In the genomic region with DNA sequence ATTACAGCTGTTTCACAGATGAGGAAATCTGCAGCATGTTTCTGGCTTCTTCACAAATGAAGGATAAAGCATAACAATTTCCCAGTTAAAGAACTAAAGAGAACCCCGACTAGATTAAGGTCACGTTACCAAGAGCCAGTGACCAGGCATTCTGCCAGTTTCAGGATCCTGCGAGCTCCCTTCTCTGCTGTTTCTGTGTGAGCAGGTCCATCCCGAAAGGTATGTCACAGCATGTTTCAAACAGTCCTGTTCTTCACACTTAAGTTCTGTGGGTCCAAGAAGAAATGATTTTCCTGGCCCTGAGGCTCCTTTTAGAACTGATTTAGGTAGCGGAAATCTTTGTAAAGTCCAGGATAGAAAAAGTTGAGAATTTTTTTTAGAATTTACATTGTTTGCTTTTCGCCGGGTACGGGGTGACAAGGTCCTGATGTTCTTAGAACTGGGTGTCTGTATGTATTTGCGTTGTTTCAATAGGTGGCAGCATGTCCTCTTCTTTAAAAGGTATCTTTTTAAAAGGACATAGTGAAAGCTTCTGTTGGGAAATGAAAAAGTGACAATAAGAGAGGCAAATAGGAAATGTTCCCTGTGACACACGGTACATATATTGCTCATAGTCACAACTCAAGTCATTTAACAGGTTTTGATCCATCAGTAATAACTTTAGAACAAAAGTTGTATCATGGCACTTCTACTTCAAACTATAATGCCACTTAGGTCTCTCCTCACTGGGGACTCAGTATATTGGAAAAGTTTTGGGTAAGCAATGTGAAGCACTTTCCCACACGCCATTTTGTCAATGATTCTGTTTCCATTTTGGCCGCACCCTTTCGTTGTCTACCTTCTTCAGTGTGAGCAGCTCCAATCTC, we compare ENCODE assay signal across 8 cellular contexts. TPM values are rescaled to one million over a fixed set of nuclear protein-coding genes. Genes with fewer than 3 reads are reported as not detected.
A peak's percentile ranks its signal among the peaks of the same experiment; 100 is the strongest.
DNase-seq lines count a peak whose midpoint lies in the region; ATAC-seq and TF ChIP-seq lines count a peak whose summit lies in the region.

No MANE protein-coding gene starts in this region.

- H4K20me1 ChIP-seq in fibroblast of lung (ENCODE audit: control insufficient read depth, extremely low read depth, insufficient read depth, low read length): no peaks in the 10 kb centered on the region

- no peak overlapping the region for H3K9ac ChIP-seq in fibroblast of lung (ENCODE audit: insufficient read depth, low read length)

- H3K27me3 ChIP-seq in fibroblast of lung (ENCODE audit: control insufficient read depth, insufficient read depth, low read length): no peaks in the 10 kb centered on the region

- no peaks in the 10 kb centered on the region for H3K79me2 ChIP-seq in fibroblast of lung (ENCODE audit: control insufficient read depth, insufficient read depth, low read length)

- H3K4me3 ChIP-seq in fibroblast of lung (replicated peaks in 1 of 4; ENCODE audit: control extremely low read depth in 1 of 4, insufficient read depth in 1 of 4, low read depth in 3 of 4, low read length in 4 of 4): peak overlapping the region in 1 of 4 experiments; percentile 4
- H3K4me3 ChIP-seq in retinal pigment epithelial cell (ENCODE audit: low read length): no peak overlapping the region

- H2AFZ ChIP-seq in fibroblast of lung (ENCODE audit: low read length): no peak overlapping the region

- H3K9me3 ChIP-seq in fibroblast of lung (ENCODE audit: control insufficient read depth, insufficient read depth, low read depth, low read length): no peaks in the 10 kb centered on the region

- no peaks in the 10 kb centered on the region for H3K4me1 ChIP-seq in fibroblast of lung (ENCODE audit: control insufficient read depth, extremely low read depth, insufficient read depth, low read length)

- no peaks in the 10 kb centered on the region for H3K36me3 ChIP-seq in fibroblast of lung (ENCODE audit: control insufficient read depth, insufficient read depth, low read length)

- H3K27ac ChIP-seq in fibroblast of lung (ENCODE audit: insufficient read depth, low read length): no peak overlapping the region

- peak; percentile 62 for ATAC-seq in HG02798 (IDR thresholded peaks at IDR 0.05; ENCODE audit: poor library complexity, unreplicated experiment)
- ATAC-seq in HG03457 (IDR thresholded peaks at IDR 0.05; ENCODE audit: unreplicated experiment): no peak

- peak; percentile 67 for DNase-seq in SIG-M5 treated with dmso at 0.1 percent for 504 hours (lab: John Stamatoyannopoulos, UW; ENCODE audit: unreplicated experiment)
- no peak for DNase-seq in SIG-M5 (lab: John Stamatoyannopoulos, UW)
- DNase-seq in RPMI8226: peak; percentile 38
- peak; percentile 38 to 82 for DNase-seq in fibroblast of lung (ENCODE audit: low read depth in 2 of 2)
- no peak for DNase-seq in retinal pigment epithelial cell (ENCODE audit: low read depth)
- DNase-seq in hepatic stellate cell (ENCODE audit: low spot score): no peak

- peak overlapping the region; percentile 21 for H3K4me2 ChIP-seq in fibroblast of lung (ENCODE audit: extremely low read depth, insufficient read depth, low read length)

- peak; percentile 43 to 53 for TF ChIP-seq CTCF in fibroblast of lung (conservative IDR thresholded peaks at IDR 0.05 in 1 of 2, IDR thresholded peaks at IDR 0.05 in 1 of 2; ENCODE audit: low read depth in 1 of 2, low read length in 2 of 2)
- TF ChIP-seq CTCF in retinal pigment epithelial cell (conservative IDR thresholded peaks at IDR 0.05; ENCODE audit: low read depth, low read length): peak; percentile 33

RNA-seq across cellular contexts. Expression of gene IL21, which starts 18.4 kb away (rescaled TPM):
- total RNA-seq in fibroblast of lung: not detected in 2 replicates
- polyA plus RNA-seq in fibroblast of lung: not detected in 2 replicates
- not detected in 2 replicates for polyA plus RNA-seq in fibroblast of lung (2012)
- polyA minus RNA-seq in fibroblast of lung (ENCODE audit: low replicate concordance): not detected in 2 replicates

Comparison
In these comparisons a context has a peak if more than half of its experiments do, and no peak if none do; other contexts are left out.
1. DNase-seq: peak in SIG-M5 treated with dmso at 0.1 percent for 504 hours (single experiment), RPMI8226 (single experiment) and fibroblast of lung (2 of 2); none in SIG-M5 (single experiment), retinal pigment epithelial cell (single experiment) and hepatic stellate cell (single experiment).